32 cellular contexts compared by ENCODE assay signal in genomic region chr2:230990899-230991150, GRCh38. TPM values are rescaled to one million over a fixed set of nuclear protein-coding genes. Genes with fewer than 3 reads are reported as not detected.
"Had no signal": no experiment of that assay in that cellular context is flagged by ENCODE, and none has a peak within 500 bp of the region (broad histone marks: within the 10 kb centered on the region; RNA-seq: fewer than 3 reads in every experiment).

No MANE protein-coding gene starts in this region.

- ATAC-seq: activated CD8-positive, alpha-beta memory T cell treated with anti-CD3 and anti-CD28 coated beads, Interleukin-2, amount 10 ng/mL, durations not matched to agents 7 days and 5 days; activated CD8-positive, alpha-beta T cell treated with anti-CD3 and anti-CD28 coated beads, Interleukin-2, amount 10 ng/mL, durations not matched to agents 7 days and 5 days; activated naive CD8-positive, alpha-beta T cell treated with anti-CD3 and anti-CD28 coated beads, Interleukin-2, amount 50 U/mL, for 24 hours had no signal

- H3K36me3 ChIP-seq: ascending aorta, cardiac muscle cell had no signal

- DNase-seq: activated B cell treated with CpG ODN at 0.5 μM for 24 hours; activated CD4-positive, alpha-beta memory T cell treated with anti-CD3 and anti-CD28 coated beads, Interleukin-2, amount 10 ng/mL, durations not matched to agents 7 days and 5 days; activated CD4-positive, alpha-beta T cell treated with anti-CD3 and anti-CD28 coated beads for 4 hours; activated CD4-positive, alpha-beta T cell treated with anti-CD3 and anti-CD28 coated beads, Interleukin-2, amount 10 ng/mL, durations not matched to agents 24 days and 14 days; activated CD4-positive, alpha-beta T cell treated with anti-CD3 and anti-CD28 coated beads, Interleukin-2, amount 50 U/mL, for 1 hour; activated CD4-positive, alpha-beta T cell treated with anti-CD3 and anti-CD28 coated beads, Interleukin-2, amount 50 U/mL, for 4 hours; activated CD4-positive, CD25-positive, alpha-beta regulatory T cell treated with anti-CD3 and anti-CD28 coated beads, Interleukin-2, amount 50 U/mL, for 72 hours; activated CD8-positive, alpha-beta memory T cell treated with anti-CD3 and anti-CD28 coated beads for 24 hours; activated CD8-positive, alpha-beta memory T cell treated with anti-CD3 and anti-CD28 coated beads, Interleukin-2, amount 10 ng/mL, durations not matched to agents 7 days and 5 days; activated CD8-positive, alpha-beta memory T cell treated with anti-CD3 and anti-CD28 coated beads, Interleukin-2, amount 50 U/mL, for 48 hours; activated CD8-positive, alpha-beta T cell treated with anti-CD3 and anti-CD28 coated beads, Interleukin-2, amount 10 ng/mL, durations not matched to agents 7 days and 5 days; activated effector memory CD4-positive, alpha-beta T cell treated with Interleukin-2 at 50 U/mL for 16 hours; activated gamma-delta T cell; activated naive CD4-positive, alpha-beta T cell treated with anti-CD3 and anti-CD28 coated beads, Interleukin-2, amount 10 ng/mL, durations not matched to agents 7 days and 5 days; activated naive CD4-positive, alpha-beta T cell treated with Interleukin-2 at 50 U/mL for 16 hours; activated naive CD8-positive, alpha-beta T cell treated with anti-CD3 and anti-CD28 coated beads, Interleukin-2, amount 10 ng/mL, durations not matched to agents 7 days and 5 days; activated naive CD8-positive, alpha-beta T cell treated with anti-CD3 and anti-CD28 coated beads, Interleukin-2, amount 50 U/mL, for 24 hours; activated T-cell treated with anti-CD3 and anti-CD28 coated beads, Interleukin-2, amount 50 U/mL, for 24 hours; activated T-cell treated with anti-CD3 and anti-CD28 coated beads, Interleukin-2, amount 50 U/mL, for 48 hours; amygdala; anterior cingulate cortex; central memory CD4-positive, alpha-beta T cell; T-helper 1 cell; T-helper 2 cell; T-helper 9 cell had no signal

- H3K9me3 ChIP-seq: ascending aorta had no signal

- H3K4me3 ChIP-seq: ascending aorta, cardiac muscle cell had no signal

- H3K27ac ChIP-seq: ascending aorta, cardiac muscle cell, VCaP had no signal

- H3K27me3 ChIP-seq: ascending aorta, cardiac muscle cell had no signal

RNA-seq across cellular contexts. Expression of gene SPATA3, which starts 5.1 kb away (rescaled TPM):
- total RNA-seq: activated B cell treated with CpG ODN at 0.5 μM for 24 hours; activated CD4-positive, alpha-beta T cell treated with anti-CD3 and anti-CD28 coated beads, Interleukin-2, amount 10 ng/mL, durations not matched to agents 24 days and 14 days; activated naive CD8-positive, alpha-beta T cell treated with anti-CD3 and anti-CD28 coated beads, Interleukin-2, amount 10 ng/mL, durations not matched to agents 7 days and 5 days; activated T-helper 2 cell treated with anti-CD3 and anti-CD28 coated beads, Interferon-gamma antibody, Interleukin-2, Interleukin-4, amounts not matched to agents 10 μg/mL and 5 μg/mL and 100 μg/mL, durations not matched to agents 14 hours and 24 hours and 36 hours; ascending aorta; bronchial epithelial cell; cardiac muscle cell; cerebellum had no signal
- polyA plus RNA-seq: adipose tissue, cardiac muscle cell had no signal

RNA-seq across cellular contexts. Expression of gene C2orf72, which starts 46.5 kb away (rescaled TPM):
- total RNA-seq: activated B cell treated with CpG ODN at 0.5 μM for 24 hours, bronchial epithelial cell had no signal
